9 cellular contexts compared by ENCODE assay signal in genomic region chr1:151340870-151341754, GRCh38. TPM values are rescaled to one million over a fixed set of nuclear protein-coding genes. Genes with fewer than 3 reads are reported as not detected.
DNase-seq lines count a peak whose midpoint lies in the region; ATAC-seq and TF ChIP-seq lines count a peak whose summit lies in the region.
"Had no signal": no experiment of that assay in that cellular context is flagged by ENCODE, and none has a peak within 500 bp of the region (broad histone marks: within the 10 kb centered on the region; RNA-seq: fewer than 3 reads in every experiment).

No MANE protein-coding gene starts in this region.

- peaks cover 23% of the 10 kb centered on the region for H3K36me3 ChIP-seq in brain microvascular endothelial cell (replicated peaks)
- H3K36me3 ChIP-seq in iPS DF 6.9 (ENCODE audit: control insufficient read depth, insufficient read depth, low read length), result peaks cover 25% of the 10 kb centered on the region
- H3K36me3 ChIP-seq in smooth muscle cell (ENCODE audit: low read depth), result no peaks in the 10 kb centered on the region

- peaks cover 13 to 39% (median 24%) of the 10 kb centered on the region in 3 donors for H3K4me1 Mint-ChIP-seq in T-cell

- POLR2A ChIA-PET in T-cell (lab: Charles Lee), result interaction anchor here (0.6 to 1.3 kb wide), 4 partner anchors 11 to 67 kb away, joined by 3 to 11 read pairs (median 6); no protein-coding TSS in a partner anchor

- peak; percentile 84 to 87 (median 86) for ATAC-seq in T-cell (replicated peaks in 1 of 4)
- ATAC-seq in HG03045 (IDR thresholded peaks at IDR 0.05; ENCODE audit: unreplicated experiment), result no peak

- CTCF ChIA-PET in T-cell (lab: Charles Lee), result interaction anchor here (0.5 to 3.1 kb wide), 34 partner anchors 9 to 496 kb away, joined by 3 to 51 read pairs (median 4); partner anchors contain the start of genes PI4KB (in 1 of the 2), PSMB4 (in 1 of the 2), PSMD4 (in 1 of the 2) and VPS72 (in 1 of the 2)

- H3K36me3 Mint-ChIP-seq in T-cell, result peaks cover 28% of the 10 kb centered on the region

- peaks cover 12% of the 10 kb centered on the region for H3F3A ChIP-seq in smooth muscle cell (ENCODE audit: low read depth)

- WGBS in iPS DF 6.9 (ENCODE audit: insufficient coverage, insufficient read length), result no CpG with 5 or more reads among the region's 7 CpGs
- WGBS in smooth muscle cell (ENCODE audit: low lambda C conversion rate), result 37% methylated on average over 7 of the region's 7 CpGs

- no peak overlapping the region for H3K9ac ChIP-seq in smooth muscle cell (ENCODE audit: low read depth)

- in situ Hi-C loops in brain microvascular endothelial cell (cut with HindIII; ENCODE audit: low pct_ligation_motif_present, low sequenced_read_pairs), result no loop called here

- H3K27ac Mint-ChIP-seq in T-cell, result peak overlapping the region; percentile 7 to 70

- no peaks in the 10 kb centered on the region for H3K27me3 ChIP-seq in brain microvascular endothelial cell (replicated peaks)
- H3K27me3 ChIP-seq in iPS DF 6.9 (ENCODE audit: control insufficient read depth, insufficient read depth, low read length), result no peaks in the 10 kb centered on the region
- H3K27me3 ChIP-seq in smooth muscle cell (ENCODE audit: low read depth), result no peaks in the 10 kb centered on the region

- H3K4me2 ChIP-seq in smooth muscle cell, result peak overlapping the region; percentile 68

- DNase-seq in C1 segment of cervical spinal cord (lab: John Stamatoyannopoulos, UW) (peak in 8 of 14 donors; percentile 7 to 68 (median 24)), GOT3 (lab: John Stamatoyannopoulos, UW) (peak; percentile 2), NCI-H187 (lab: John Stamatoyannopoulos, UW) (peak; percentile 23 to 61), T-cell (peak in 27 of 34 experiments; percentile 14 to 59 (median 32)), brain microvascular endothelial cell (peak; percentile 67), iPS DF 6.9 (ENCODE audit: low read depth, low spot score) (peak; percentile 73), smooth muscle cell (lab: John Stamatoyannopoulos, UW; ENCODE audit: unreplicated experiment) (no peak)

- H3K4me1 ChIP-seq in iPS DF 6.9 (ENCODE audit: control insufficient read depth, insufficient read depth, low read length) (0 out of 2 replicates have a peak, but pooled peaks cover 1% of the 10 kb centered on the region), smooth muscle cell (ENCODE audit: low read depth) (peaks cover 4% of the 10 kb centered on the region)

- H3K4me3 ChIP-seq in brain microvascular endothelial cell (ENCODE audit: low read depth, low read length) (no peak overlapping the region), iPS DF 6.9 (ENCODE audit: low read length) (no peak overlapping the region), smooth muscle cell (no peak overlapping the region)

- H3K27ac ChIP-seq in brain microvascular endothelial cell, result no peak overlapping the region
- no peak overlapping the region for H3K27ac ChIP-seq in iPS DF 6.9 (ENCODE audit: low read length)
- peak overlapping the region; percentile 67 for H3K27ac ChIP-seq in smooth muscle cell (ENCODE audit: low read depth)

- no peaks in the 10 kb centered on the region for H3K9me3 ChIP-seq in iPS DF 6.9 (ENCODE audit: control insufficient read depth, insufficient read depth, low read length)
- no peaks in the 10 kb centered on the region for H3K9me3 ChIP-seq in smooth muscle cell (replicated peaks; ENCODE audit: low read depth)

- no peaks in the 10 kb centered on the region for H4K20me1 ChIP-seq in smooth muscle cell (ENCODE audit: low read depth)

- no peak overlapping the region for H3K4me3 Mint-ChIP-seq in T-cell

- no peaks in the 10 kb centered on the region for H3K79me2 ChIP-seq in smooth muscle cell (ENCODE audit: low read depth)

- no peaks in the 10 kb centered on the region for H3K27me3 Mint-ChIP-seq in T-cell

- H3K9me3 Mint-ChIP-seq in T-cell, result no peaks in the 10 kb centered on the region

- TF ChIP-seq CTCF in brain microvascular endothelial cell (IDR thresholded peaks at IDR 0.05; ENCODE audit: low read depth, low read length, missing control alignments) (peak; percentile 68), smooth muscle cell (IDR thresholded peaks at IDR 0.05; ENCODE audit: borderline replicate concordance, insufficient read depth, poor library complexity, severe bottlenecking) (peak; percentile 74)

- H2AFZ ChIP-seq in smooth muscle cell (ENCODE audit: low read depth), result no peak overlapping the region

RNA-seq across cellular contexts. Expression of gene RFX5, which starts 5.9 kb away (rescaled TPM):
- total RNA-seq in T-cell (10 to 100 TPM; 50.3 to 79.8 (median 70.2) TPM), smooth muscle cell (22.7 and 53.0 TPM in 2 replicates)
- 12.4 and 16.3 TPM in 2 replicates for polyA plus RNA-seq in smooth muscle cell

RNA-seq across cellular contexts. Expression of gene PI4KB, which starts 13.9 kb away (rescaled TPM):
- total RNA-seq in T-cell (10 to 100 TPM; 64.9 to 96.9 (median 75.4) TPM), smooth muscle cell (28.0 and 32.2 TPM in 2 replicates)
- polyA plus RNA-seq in smooth muscle cell, result 46.7 and 58.7 TPM in 2 replicates

RNA-seq across cellular contexts. Expression of gene SELENBP1, which starts 31.4 kb away (rescaled TPM):
- total RNA-seq in T-cell, result 1 to 10 TPM in 1 of 5 donors, under 1 TPM in 2, not detected in 2; 0.72 to 1.2 (median 0.93) TPM
- 22.0 and 26.7 TPM in 2 replicates for total RNA-seq in smooth muscle cell
- 28.8 and 40.2 TPM in 2 replicates for polyA plus RNA-seq in smooth muscle cell
- total RNA-seq: T-helper 2 cell treated with Interferon-gamma antibody and Interleukin-4, amounts not matched to agents 100 ng/mL and 5 ng/mL, for 36 hours had no signal

RNA-seq across cellular contexts. Expression of gene PSMB4, which starts 58.3 kb away (rescaled TPM):
- total RNA-seq in T-cell (100 to 1,000 TPM; 221 to 283 (median 232) TPM), smooth muscle cell (308 and 316 TPM in 2 replicates)
- polyA plus RNA-seq in smooth muscle cell, result 88.6 and 94.1 TPM in 2 replicates

RNA-seq across cellular contexts. Expression of gene ZNF687, which starts 59.0 kb away (rescaled TPM):
- total RNA-seq in T-cell (10 to 100 TPM; 27.7 to 44.2 (median 40.5) TPM), smooth muscle cell (10.7 and 13.1 TPM in 2 replicates)
- 2.4 and 4.2 TPM in 2 replicates for polyA plus RNA-seq in smooth muscle cell

Comparison
In these comparisons a context has a peak if more than half of its experiments do, and no peak if none do; other contexts are left out.
1. RNA of gene SELENBP1, which starts 31.4 kb away (total RNA-seq): 22.0 to 26.7 TPM in smooth muscle cell; 0.72 to 1.2 TPM in T-cell; every median in the first group is over 10 times any median in the second.